ENCODE assay signal across 39 cellular contexts in the genomic region with DNA sequence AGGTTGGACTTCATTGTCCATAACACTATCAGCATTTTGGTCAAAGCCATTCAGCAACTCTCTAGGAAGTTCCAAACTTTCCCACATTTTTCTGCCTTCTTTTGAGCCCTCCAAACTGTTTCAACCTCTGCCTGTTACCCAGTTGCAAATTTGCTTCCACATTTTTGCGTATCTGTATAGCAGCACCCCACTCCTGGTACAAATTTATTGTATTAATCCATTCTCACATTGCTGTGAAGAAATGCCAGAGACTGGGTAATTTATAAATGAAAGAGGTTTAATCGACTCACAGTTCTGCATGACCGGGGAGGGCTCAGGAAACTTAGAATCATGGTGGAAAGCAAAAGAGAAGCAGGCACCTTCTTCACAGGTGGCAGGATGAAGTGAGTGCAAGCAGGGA.
"Had no signal": no experiment of that assay in that cellular context is flagged by ENCODE, and none has a peak within 500 bp of the region (broad histone marks: within the 10 kb centered on the region; RNA-seq: fewer than 3 reads in every experiment).

No MANE protein-coding gene starts in this region.

- H3K4me1 ChIP-seq: adrenal gland, ascending aorta, body of pancreas, breast epithelium had no signal

- H3K36me3 Mint-ChIP-seq: activated naive CD4-positive, alpha-beta T cell treated with anti-CD3 and anti-CD28 coated beads, Interleukin-2, amount 10 ng/mL, durations not matched to agents 7 days and 5 days; activated naive CD8-positive, alpha-beta T cell treated with anti-CD3 and anti-CD28 coated beads, Interleukin-2, amount 10 ng/mL, durations not matched to agents 7 days and 5 days had no signal

- DNase-seq: activated effector memory CD4-positive, alpha-beta T cell treated with anti-CD3 and anti-CD28 coated beads, Interleukin-2, amount 50 U/mL, for 16 hours; activated effector memory CD4-positive, alpha-beta T cell treated with Interleukin-2 at 50 U/mL for 16 hours; activated gamma-delta T cell; activated gamma-delta T cell treated with Interleukin-2 at 50 U/mL for 16 hours; activated naive CD4-positive, alpha-beta T cell; activated naive CD4-positive, alpha-beta T cell treated with anti-CD3 and anti-CD28 coated beads for 36 hours; activated naive CD4-positive, alpha-beta T cell treated with anti-CD3 and anti-CD28 coated beads, Interleukin-2, amount 10 ng/mL, durations not matched to agents 7 days and 5 days; activated naive CD4-positive, alpha-beta T cell treated with anti-CD3 and anti-CD28 coated beads, Interleukin-2, amount 50 U/mL, for 16 hours; activated naive CD4-positive, alpha-beta T cell treated with Interleukin-2 at 50 U/mL for 16 hours; activated naive CD8-positive, alpha-beta T cell treated with anti-CD3 and anti-CD28 coated beads for 36 hours; activated naive CD8-positive, alpha-beta T cell treated with anti-CD3 and anti-CD28 coated beads, Interleukin-2, amount 10 ng/mL, durations not matched to agents 7 days and 5 days; activated naive CD8-positive, alpha-beta T cell treated with anti-CD3 and anti-CD28 coated beads, Interleukin-2, amount 50 U/mL, for 24 hours; activated T-cell treated with anti-CD3 and anti-CD28 coated beads, Interleukin-2, amount 50 U/mL, for 1 hour; activated T-cell treated with anti-CD3 and anti-CD28 coated beads, Interleukin-2, amount 50 U/mL, for 24 hours; activated T-cell treated with anti-CD3 and anti-CD28 coated beads, Interleukin-2, amount 50 U/mL, for 4 hours; activated T-cell treated with anti-CD3 and anti-CD28 coated beads, Interleukin-2, amount 50 U/mL, for 48 hours; activated T-cell treated with anti-CD3 and anti-CD28 coated beads, Interleukin-2, amount 50 U/mL, for 72 hours; adrenal gland; amniotic stem cell; amygdala; anterior cingulate cortex; aorta; body of pancreas; brain microvascular endothelial cell; caudate nucleus; central memory CD4-positive, alpha-beta T cell; cerebellar nuclear complex had no signal

- H3K4me3 ChIP-seq: adrenal gland, ascending aorta, body of pancreas, breast epithelium, cardiac muscle cell had no signal

- ATAC-seq: activated naive CD4-positive, alpha-beta T cell treated with anti-CD3 and anti-CD28 coated beads, Interleukin-2, amount 50 U/mL, for 72 hours; activated naive CD8-positive, alpha-beta T cell treated with anti-CD3 and anti-CD28 coated beads, Interleukin-2, amount 50 U/mL, for 24 hours; activated T-cell treated with anti-CD3 and anti-CD28 coated beads, Interleukin-2, amount 50 U/mL, for 4 hours; activated T-cell treated with anti-CD3 and anti-CD28 coated beads, Interleukin-2, amount 50 U/mL, for 72 hours; activated T-helper 17 cell treated with anti-CD3 and anti-CD28 coated beads, Interleukin-2, amount 50 U/mL, for 72 hours; body of pancreas had no signal

- FAIRE-seq: astrocyte had no signal

- H3K27me3 Mint-ChIP-seq: activated naive CD4-positive, alpha-beta T cell treated with anti-CD3 and anti-CD28 coated beads, Interleukin-2, amount 10 ng/mL, durations not matched to agents 7 days and 5 days; activated naive CD4-positive, alpha-beta T cell treated with anti-CD3 and anti-CD28 coated beads, Interleukin-2, amount 50 U/mL, for 24 hours; activated naive CD8-positive, alpha-beta T cell; activated naive CD8-positive, alpha-beta T cell treated with anti-CD3 and anti-CD28 coated beads for 36 hours; activated naive CD8-positive, alpha-beta T cell treated with anti-CD3 and anti-CD28 coated beads, Interleukin-2, amount 10 ng/mL, durations not matched to agents 7 days and 5 days; activated naive CD8-positive, alpha-beta T cell treated with anti-CD3 and anti-CD28 coated beads, Interleukin-2, amount 50 U/mL, for 24 hours; activated T-cell treated with anti-CD3 and anti-CD28 coated beads, Interleukin-2, amount 50 U/mL, for 24 hours; activated T-helper 17 cell treated with anti-CD3 and anti-CD28 coated beads, Interleukin-2, amount 50 U/mL, for 72 hours; central memory CD8-positive, alpha-beta T cell had no signal

- H3K27me3 ChIP-seq: adrenal gland, ascending aorta, body of pancreas, brain microvascular endothelial cell, breast epithelium, cardiac muscle cell had no signal

- H3K4me1 Mint-ChIP-seq: activated naive CD4-positive, alpha-beta T cell treated with anti-CD3 and anti-CD28 coated beads, Interleukin-2, amount 10 ng/mL, durations not matched to agents 7 days and 5 days; activated naive CD4-positive, alpha-beta T cell treated with anti-CD3 and anti-CD28 coated beads, Interleukin-2, amount 50 U/mL, for 24 hours; activated naive CD8-positive, alpha-beta T cell treated with anti-CD3 and anti-CD28 coated beads for 36 hours; activated naive CD8-positive, alpha-beta T cell treated with anti-CD3 and anti-CD28 coated beads, Interleukin-2, amount 10 ng/mL, durations not matched to agents 7 days and 5 days; activated naive CD8-positive, alpha-beta T cell treated with anti-CD3 and anti-CD28 coated beads, Interleukin-2, amount 50 U/mL, for 24 hours; activated T-helper 17 cell treated with anti-CD3 and anti-CD28 coated beads, Interleukin-2, amount 50 U/mL, for 72 hours; central memory CD8-positive, alpha-beta T cell had no signal

- H3K4me3 Mint-ChIP-seq: activated naive CD4-positive, alpha-beta T cell treated with anti-CD3 and anti-CD28 coated beads for 36 hours; activated naive CD4-positive, alpha-beta T cell treated with anti-CD3 and anti-CD28 coated beads, Interleukin-2, amount 10 ng/mL, durations not matched to agents 7 days and 5 days; activated naive CD4-positive, alpha-beta T cell treated with anti-CD3 and anti-CD28 coated beads, Interleukin-2, amount 50 U/mL, for 24 hours; activated naive CD8-positive, alpha-beta T cell; activated naive CD8-positive, alpha-beta T cell treated with anti-CD3 and anti-CD28 coated beads for 36 hours; activated naive CD8-positive, alpha-beta T cell treated with anti-CD3 and anti-CD28 coated beads, Interleukin-2, amount 10 ng/mL, durations not matched to agents 7 days and 5 days; activated naive CD8-positive, alpha-beta T cell treated with anti-CD3 and anti-CD28 coated beads, Interleukin-2, amount 50 U/mL, for 24 hours; activated T-cell treated with anti-CD3 and anti-CD28 coated beads, Interleukin-2, amount 50 U/mL, for 24 hours; activated T-cell treated with anti-CD3 and anti-CD28 coated beads, Interleukin-2, amount 50 U/mL, for 4 hours; activated T-cell treated with anti-CD3 and anti-CD28 coated beads, Interleukin-2, amount 50 U/mL, for 72 hours; activated T-helper 1 cell treated with anti-CD3 and anti-CD28 coated beads, Interleukin-12 subunit alpha, Interleukin-12 subunit beta, Interleukin-2, Interleukin-4 antibody, amounts not matched to agents 30 ng/mL and 10 ng/mL and 1 ng/mL, durations not matched to agents 14 hours and 24 hours and 36 hours; activated T-helper 17 cell treated with anti-CD3 and anti-CD28 coated beads, Interleukin-2, amount 50 U/mL, for 72 hours; brain; central memory CD8-positive, alpha-beta T cell had no signal

- H3K27ac ChIP-seq: adrenal gland, ascending aorta, body of pancreas, brain microvascular endothelial cell, breast epithelium had no signal

- H3K27ac Mint-ChIP-seq: activated naive CD4-positive, alpha-beta T cell treated with anti-CD3 and anti-CD28 coated beads for 36 hours; activated naive CD4-positive, alpha-beta T cell treated with anti-CD3 and anti-CD28 coated beads, Interleukin-2, amount 10 ng/mL, durations not matched to agents 7 days and 5 days; activated naive CD4-positive, alpha-beta T cell treated with anti-CD3 and anti-CD28 coated beads, Interleukin-2, amount 50 U/mL, for 24 hours; activated naive CD4-positive, alpha-beta T cell treated with anti-CD3 and anti-CD28 coated beads, Interleukin-2, amount 50 U/mL, for 72 hours; activated naive CD8-positive, alpha-beta T cell; activated naive CD8-positive, alpha-beta T cell treated with anti-CD3 and anti-CD28 coated beads for 36 hours; activated naive CD8-positive, alpha-beta T cell treated with anti-CD3 and anti-CD28 coated beads, Interleukin-2, amount 10 ng/mL, durations not matched to agents 7 days and 5 days; activated naive CD8-positive, alpha-beta T cell treated with anti-CD3 and anti-CD28 coated beads, Interleukin-2, amount 50 U/mL, for 24 hours; activated T-cell treated with anti-CD3 and anti-CD28 coated beads, Interleukin-2, amount 50 U/mL, for 24 hours; activated T-cell treated with anti-CD3 and anti-CD28 coated beads, Interleukin-2, amount 50 U/mL, for 72 hours; activated T-helper 1 cell treated with anti-CD3 and anti-CD28 coated beads, Interleukin-12 subunit alpha, Interleukin-12 subunit beta, Interleukin-2, Interleukin-4 antibody, amounts not matched to agents 30 ng/mL and 10 ng/mL and 1 ng/mL, durations not matched to agents 14 hours and 24 hours and 36 hours; activated T-helper 17 cell treated with anti-CD3 and anti-CD28 coated beads, Interleukin-2, amount 50 U/mL, for 72 hours; activated T-helper 2 cell treated with anti-CD3 and anti-CD28 coated beads, Interferon-gamma antibody, Interleukin-2, Interleukin-4, amounts not matched to agents 10 μg/mL and 5 μg/mL and 100 μg/mL, durations not matched to agents 14 hours and 24 hours and 36 hours; brain had no signal

- H3K36me3 ChIP-seq: adrenal gland, ascending aorta, brain microvascular endothelial cell, breast epithelium, cardiac muscle cell had no signal
